Comparison of ENCODE assay signal across 8 cellular contexts in genomic region chr20:44738779-44739477, GRCh38. TPM values are rescaled to one million over a fixed set of nuclear protein-coding genes. Genes with fewer than 3 reads are reported as not detected.
A peak's percentile ranks its signal among the peaks of the same experiment; 100 is the strongest.
DNase-seq lines count a peak whose midpoint lies in the region; ATAC-seq and TF ChIP-seq lines count a peak whose summit lies in the region.

No MANE protein-coding gene starts in this region.

- H3K27me3 ChIP-seq in lower lobe of right lung (ENCODE audit: low read depth) (no peaks in the 10 kb centered on the region), thyroid gland (no peaks in the 10 kb centered on the region)

- H3K9me3 ChIP-seq in lower lobe of right lung (no peaks in the 10 kb centered on the region), thyroid gland (no peaks in the 10 kb centered on the region)

- peak; percentile 33 for DNase-seq in activated naive CD4-positive, alpha-beta T cell treated with Interleukin-2 at 50 U/mL for 16 hours
- DNase-seq in activated naive CD4-positive, alpha-beta T cell (lab: John Stamatoyannopoulos, UW), result no peak
- peak; percentile 88 to 90 for DNase-seq in NCI-H1930 (lab: John Stamatoyannopoulos, UW)
- DNase-seq in T1000 (lab: John Stamatoyannopoulos, UW), result peak; percentile 78
- peak; percentile 60 for DNase-seq in dedifferentiated amniotic fluid mesenchymal stem cell (ENCODE audit: extremely low spot score)
- DNase-seq in lower lobe of right lung, result no peak
- peak; percentile 54 to 58 for DNase-seq in thyroid gland
- DNase-seq in KG1 (lab: John Stamatoyannopoulos, UW), result no peak

- TF ChIP-seq CTCF in lower lobe of right lung (IDR thresholded peaks at IDR 0.05) (no peak), thyroid gland (IDR thresholded peaks at IDR 0.05) (no peak)

- no peak for TF ChIP-seq POLR2A in thyroid gland (IDR thresholded peaks at IDR 0.05)

- no peaks in the 10 kb centered on the region for H3K4me1 ChIP-seq in lower lobe of right lung
- peaks cover 0 to 12% of the 10 kb centered on the region in 2 donors for H3K4me1 ChIP-seq in thyroid gland

- intact Hi-C loops in lower lobe of right lung (cut with DNase I), result no loop called here
- intact Hi-C loops in thyroid gland (cut with DNase I), result no loop called here

- 83 to 86% methylated on average over 6 to 7 of the region's 7 CpGs for WGBS in thyroid gland, 2 donors

- H3K36me3 ChIP-seq in lower lobe of right lung (no peaks in the 10 kb centered on the region), thyroid gland (no peaks in the 10 kb centered on the region)

- ATAC-seq in lower lobe of right lung, result peak; percentile 60 to 71

- no peak overlapping the region for H3K4me3 ChIP-seq in lower lobe of right lung
- no peak overlapping the region for H3K4me3 ChIP-seq in thyroid gland (replicated peaks in 1 of 3)

- no peak overlapping the region for H3K27ac ChIP-seq in lower lobe of right lung
- no peak overlapping the region for H3K27ac ChIP-seq in thyroid gland

RNA-seq across cellular contexts. Expression of gene KCNK15, which starts 6.7 kb away (rescaled TPM):
- total RNA-seq in lower lobe of right lung, result 0.89 TPM
- total RNA-seq in thyroid gland, result 1 to 10 TPM; 2.5 to 5.1 (median 3.4) TPM

RNA-seq across cellular contexts. Expression of gene CCN5, which starts 23.8 kb away (rescaled TPM):
- total RNA-seq in lower lobe of right lung (42.3 TPM), thyroid gland (10 to 100 TPM in 2 of 4 donors, 1 to 10 TPM in 2; 4.7 to 47.6 (median 26.6) TPM)

Comparison
In these comparisons a context has a peak if more than half of its experiments do, and no peak if none do; other contexts are left out.
1. DNase-seq: peak in activated naive CD4-positive, alpha-beta T cell treated with Interleukin-2 at 50 U/mL for 16 hours (single experiment), NCI-H1930 (2 of 2), T1000 (single experiment), dedifferentiated amniotic fluid mesenchymal stem cell (single experiment) and thyroid gland (2 of 2); none in activated naive CD4-positive, alpha-beta T cell (0 of 4), lower lobe of right lung (single experiment) and KG1 (single experiment).